ENCODE assay signal across 19 cellular contexts in the genomic region with DNA sequence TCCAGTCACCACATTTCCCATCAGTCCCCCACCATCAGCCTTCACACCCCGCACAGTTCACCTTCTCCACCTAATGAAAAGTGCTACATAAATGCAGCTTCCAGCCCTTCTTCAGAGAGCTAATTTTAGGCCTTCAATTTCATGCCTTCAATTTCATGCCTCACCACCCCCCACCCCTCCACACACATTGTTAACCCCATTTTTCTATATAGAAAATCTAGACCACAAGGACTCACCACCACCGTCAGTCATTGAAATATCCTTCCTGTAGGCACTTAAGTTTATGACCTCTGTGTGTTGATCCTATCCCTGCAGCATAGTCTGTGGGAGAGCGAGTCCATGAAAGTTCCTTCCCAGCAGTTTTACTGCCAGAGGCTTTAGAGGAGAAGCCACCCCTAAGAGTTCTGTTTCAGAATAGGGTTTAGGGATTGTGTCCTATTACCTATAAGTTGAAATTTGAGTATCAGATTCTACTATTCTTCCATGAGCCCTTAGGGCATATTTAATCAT.
"Had no signal": no experiment of that assay in that cellular context is flagged by ENCODE, and none has a peak within 500 bp of the region (broad histone marks: within the 10 kb centered on the region; RNA-seq: fewer than 3 reads in every experiment).

No MANE protein-coding gene starts in this region.

- H3K79me2 ChIP-seq: hepatocyte, parathyroid adenoma had no signal

- H3K4me3 ChIP-seq: esophagus squamous epithelium, hepatocyte, mucosa of descending colon, prostate gland, right lobe of liver, spleen had no signal

- H3K4me2 ChIP-seq: hepatocyte had no signal

- H3K27me3 ChIP-seq: hepatocyte, right lobe of liver had no signal

- H3K27ac ChIP-seq: epithelial cell of prostate, esophagus squamous epithelium, hepatocyte, parathyroid adenoma, prostate gland, right lobe of liver, spleen had no signal

- H3K9ac ChIP-seq: parathyroid adenoma had no signal

- H3K4me1 ChIP-seq: esophagus squamous epithelium, parathyroid adenoma, prostate gland, right lobe of liver, spleen had no signal

- DNase-seq: cerebellar nuclear complex; effector memory CD8-positive, alpha-beta T cell; esophagus squamous epithelium; foreskin fibroblast; left colon; mucosa of descending colon; natural killer cell; right lobe of liver; spleen; stimulated activated CD4-positive, alpha-beta T cell treated with anti-CD3 and anti-CD28 coated beads, Interleukin-15, amount 100 ng/mL, for 24 hours; stimulated activated CD4-positive, alpha-beta T cell treated with anti-CD3 and anti-CD28 coated beads, Interleukin-1b, Interleukin-23, amount 100 ng/mL, for 48 hours; stimulated activated CD4-positive, alpha-beta T cell treated with anti-CD3 and anti-CD28 coated beads, Interleukin-4, amount 100 ng/mL, for 24 hours; stimulated activated naive CD4-positive, alpha-beta T cell treated with Interleukin-2 at 50 U/mL for 16 hours; trophoblast cell had no signal

- ATAC-seq: effector memory CD8-positive, alpha-beta T cell; left colon; mucosa of descending colon; natural killer cell; right lobe of liver had no signal

- H2AFZ ChIP-seq: hepatocyte, parathyroid adenoma had no signal

- H3K36me3 ChIP-seq: esophagus squamous epithelium, prostate gland, right lobe of liver, spleen had no signal

- H3K9me3 ChIP-seq: mucosa of descending colon, prostate gland, right lobe of liver had no signal

- FAIRE-seq: colon had no signal
